19 cellular contexts compared by ENCODE assay signal in the genomic region with DNA sequence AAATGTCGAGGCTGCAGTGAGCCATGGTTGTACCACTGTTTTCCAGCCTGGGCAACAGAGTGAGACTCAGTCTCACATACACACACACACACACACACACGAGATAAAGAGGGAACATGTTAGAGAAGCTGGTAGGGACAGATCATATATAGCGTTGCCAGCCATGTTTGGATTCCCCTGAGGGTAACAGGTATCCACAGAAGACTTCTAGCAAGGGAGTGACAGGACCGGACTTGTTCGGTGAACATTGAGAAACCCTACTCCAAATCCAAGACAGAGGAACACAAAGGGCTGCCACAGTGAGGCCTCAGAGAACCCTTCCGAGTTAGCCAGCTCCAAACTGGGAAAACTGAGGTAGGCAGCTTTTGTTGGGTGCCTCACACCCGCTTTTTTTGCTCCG.
"Had no signal": no experiment of that assay in that cellular context is flagged by ENCODE, and none has a peak within 500 bp of the region (broad histone marks: within the 10 kb centered on the region; RNA-seq: fewer than 3 reads in every experiment).

No MANE protein-coding gene starts in this region.

- DNase-seq: activated CD4-positive, alpha-beta T cell treated with anti-CD3 and anti-CD28 coated beads for 1 hour; activated CD4-positive, alpha-beta T cell treated with anti-CD3 and anti-CD28 coated beads, Interleukin-2, amount 50 U/mL, for 4 hours; activated naive CD4-positive, alpha-beta T cell treated with anti-CD3 and anti-CD28 coated beads for 36 hours; activated T-cell treated with anti-CD3 and anti-CD28 coated beads, Interleukin-2, amount 50 U/mL, for 1 hour; caudate nucleus; effector CD4-positive, alpha-beta T cell; gastrocnemius medialis; heart left ventricle; midbrain; ovary; tibial artery; uterus had no signal

- H3K4me3 ChIP-seq: adrenal gland, gastrocnemius medialis, lung, ovary, uterus had no signal

- H3K9me3 ChIP-seq: adrenal gland, gastrocnemius medialis, heart left ventricle, ovary, tibial artery, uterus had no signal

- H3K27ac ChIP-seq: adrenal gland, coronary artery, gastrocnemius medialis, heart left ventricle, ovary, uterus, VCaP had no signal

- H3K27ac Mint-ChIP-seq: activated naive CD4-positive, alpha-beta T cell treated with anti-CD3 and anti-CD28 coated beads for 36 hours; activated T-helper 2 cell treated with anti-CD3 and anti-CD28 coated beads, Interferon-gamma antibody, Interleukin-2, Interleukin-4, amounts not matched to agents 10 μg/mL and 5 μg/mL and 100 μg/mL, durations not matched to agents 14 hours and 24 hours and 36 hours; stimulated activated effector memory CD8-positive, alpha-beta T cell treated with anti-CD3 and anti-CD28 coated beads, Interleukin-12 subunit alpha, Interleukin-12 subunit beta, amount 100 ng/mL, for 72 hours had no signal

- H3K36me3 ChIP-seq: adrenal gland, gastrocnemius medialis, heart left ventricle, ovary, tibial artery, uterus had no signal

- H3K9me3 Mint-ChIP-seq: activated naive CD4-positive, alpha-beta T cell treated with anti-CD3 and anti-CD28 coated beads for 36 hours; activated T-helper 2 cell treated with anti-CD3 and anti-CD28 coated beads, Interferon-gamma antibody, Interleukin-2, Interleukin-4, amounts not matched to agents 10 μg/mL and 5 μg/mL and 100 μg/mL, durations not matched to agents 14 hours and 24 hours and 36 hours; neural crest cell; stimulated activated effector memory CD8-positive, alpha-beta T cell treated with anti-CD3 and anti-CD28 coated beads, Interleukin-12 subunit alpha, Interleukin-12 subunit beta, amount 100 ng/mL, for 72 hours had no signal

- H3K4me1 ChIP-seq: uterus had no signal

- ATAC-seq: gastrocnemius medialis; heart left ventricle; stimulated activated effector memory CD8-positive, alpha-beta T cell treated with anti-CD3 and anti-CD28 coated beads, Interleukin-12 subunit alpha, Interleukin-12 subunit beta, amount 100 ng/mL, for 72 hours had no signal
